Comparison of ENCODE assay signal across 8 cellular contexts in the genomic region with DNA sequence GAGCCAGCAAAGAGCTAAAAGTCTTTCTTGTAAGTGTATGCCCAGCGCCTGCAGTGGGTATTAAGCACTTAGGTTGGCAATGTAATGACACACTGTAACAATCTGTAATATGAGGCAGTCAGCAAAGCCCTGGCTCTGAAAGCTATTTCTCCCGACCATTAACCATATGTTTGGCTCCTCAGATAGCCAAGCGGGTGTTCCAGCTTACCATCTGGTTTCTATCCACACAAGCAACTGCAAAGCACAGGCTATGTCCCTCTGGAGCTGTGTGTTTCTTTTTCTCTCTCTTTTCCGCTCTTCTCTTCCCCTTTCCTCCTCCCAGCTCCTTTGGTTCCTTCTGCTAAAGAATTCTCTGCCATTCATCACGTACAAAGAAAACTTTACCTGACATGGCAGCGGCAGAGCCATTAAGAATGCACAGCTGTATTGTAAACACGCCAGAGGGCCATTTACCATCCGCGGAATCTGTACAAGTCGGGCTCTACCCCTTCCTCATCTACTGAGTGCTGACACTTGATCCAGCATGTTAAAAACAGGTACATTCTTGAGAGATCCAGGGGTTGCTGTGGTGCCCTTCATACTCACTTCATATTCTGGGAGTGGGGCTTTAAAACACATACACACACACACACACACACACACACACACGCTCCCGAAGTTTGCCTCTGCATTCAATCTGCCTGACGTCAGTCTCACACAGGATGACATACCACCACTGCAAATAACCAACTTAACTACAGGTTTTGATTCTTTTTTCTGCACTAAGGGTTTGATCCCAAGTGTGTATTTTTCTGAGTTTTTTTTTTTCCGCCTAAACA.
DNase-seq lines count a peak whose midpoint lies in the region; ATAC-seq and TF ChIP-seq lines count a peak whose summit lies in the region.

No MANE protein-coding gene starts in this region.

- H3K9me3 Mint-ChIP-seq in activated CD4-positive, alpha-beta T cell treated with anti-CD3 and anti-CD28 coated beads, Interleukin-2, amount 10 ng/mL, durations not matched to agents 24 days and 14 days: peaks cover 13% of the 10 kb centered on the region
- H3K9me3 Mint-ChIP-seq in stimulated activated naive B cell treated with anti-CD40 and anti-IgM and Interleukin-4, amounts not matched to agents 10 μg/mL and 1 μg/mL and 100 μg/mL, for 72 hours: peaks cover 6 to 8% of the 10 kb centered on the region in 2 donors

- TF ChIP-seq CTCF in mucosa of descending colon (IDR thresholded peaks at IDR 0.05): no peak

- peaks cover 8% of the 10 kb centered on the region for H3K4me1 ChIP-seq in mucosa of descending colon (ENCODE audit: low read depth)

- peak; percentile 72 for DNase-seq in activated CD4-positive, alpha-beta T cell treated with anti-CD3 and anti-CD28 coated beads, Interleukin-2, amount 10 ng/mL, durations not matched to agents 24 days and 14 days
- DNase-seq in activated CD4-positive, alpha-beta T cell treated with anti-CD3 and anti-CD28 coated beads for 4 hours: no peak
- peak; percentile 91 for DNase-seq in NCI-H524 treated with DMSO at 0.1 percent for 48 hours (lab: John Stamatoyannopoulos, UW)
- peak; percentile 52 for DNase-seq in ecto neural progenitor cell (ENCODE audit: low spot score)
- DNase-seq in mucosa of descending colon: peak in 1 of 3 donors; percentile 35
- DNase-seq in stimulated activated naive B cell treated with anti-CD40 and anti-IgM and Interleukin-4, amounts not matched to agents 10 μg/mL and 1 μg/mL and 100 μg/mL, for 72 hours: no peak
- no peak for DNase-seq in activated effector memory CD4-positive, alpha-beta T cell treated with anti-CD3 and anti-CD28 coated beads, Interleukin-2, amount 50 U/mL, for 16 hours

- peaks cover 36% of the 10 kb centered on the region for H3K4me1 Mint-ChIP-seq in activated CD4-positive, alpha-beta T cell treated with anti-CD3 and anti-CD28 coated beads, Interleukin-2, amount 10 ng/mL, durations not matched to agents 24 days and 14 days
- peaks cover 21 to 34% of the 10 kb centered on the region in 2 donors for H3K4me1 Mint-ChIP-seq in stimulated activated naive B cell treated with anti-CD40 and anti-IgM and Interleukin-4, amounts not matched to agents 10 μg/mL and 1 μg/mL and 100 μg/mL, for 72 hours

- peaks cover 8% of the 10 kb centered on the region for H3K9me3 ChIP-seq in mucosa of descending colon

- intact Hi-C loops in activated CD4-positive, alpha-beta T cell treated with anti-CD3 and anti-CD28 coated beads, Interleukin-2, amount 10 ng/mL, durations not matched to agents 24 days and 14 days (cut with micrococcal nuclease): loop anchor here (1.0 to 10.0 kb wide), 2 partner anchors 15 to 175 kb away; no protein-coding TSS in a partner anchor
- intact Hi-C loops in mucosa of descending colon (cut with DNase I, micrococcal nuclease): no loop called here

- ATAC-seq in mucosa of descending colon (peak; percentile 52), GM18517 (IDR thresholded peaks at IDR 0.05; ENCODE audit: unreplicated experiment) (no peak)
- no peak for ATAC-seq in stimulated activated naive B cell treated with anti-CD40 and anti-IgM and Interleukin-4, amounts not matched to agents 10 μg/mL and 1 μg/mL and 100 μg/mL, for 72 hours (replicated peaks)

- no peak overlapping the region for H3K4me3 ChIP-seq in mucosa of descending colon

- H3K36me3 ChIP-seq in mucosa of descending colon (ENCODE audit: low read depth): no peaks in the 10 kb centered on the region

- H3K27ac Mint-ChIP-seq in activated CD4-positive, alpha-beta T cell treated with anti-CD3 and anti-CD28 coated beads, Interleukin-2, amount 10 ng/mL, durations not matched to agents 24 days and 14 days: no peak overlapping the region
- H3K27ac Mint-ChIP-seq in stimulated activated naive B cell treated with anti-CD40 and anti-IgM and Interleukin-4, amounts not matched to agents 10 μg/mL and 1 μg/mL and 100 μg/mL, for 72 hours: no peak overlapping the region

- no peaks in the 10 kb centered on the region for H3K27me3 Mint-ChIP-seq in activated CD4-positive, alpha-beta T cell treated with anti-CD3 and anti-CD28 coated beads, Interleukin-2, amount 10 ng/mL, durations not matched to agents 24 days and 14 days
- H3K27me3 Mint-ChIP-seq in stimulated activated naive B cell treated with anti-CD40 and anti-IgM and Interleukin-4, amounts not matched to agents 10 μg/mL and 1 μg/mL and 100 μg/mL, for 72 hours: no peaks in the 10 kb centered on the region

- peaks cover 29% of the 10 kb centered on the region for H3K36me3 Mint-ChIP-seq in activated CD4-positive, alpha-beta T cell treated with anti-CD3 and anti-CD28 coated beads, Interleukin-2, amount 10 ng/mL, durations not matched to agents 24 days and 14 days (ENCODE audit: low read depth)
- H3K36me3 Mint-ChIP-seq in stimulated activated naive B cell treated with anti-CD40 and anti-IgM and Interleukin-4, amounts not matched to agents 10 μg/mL and 1 μg/mL and 100 μg/mL, for 72 hours: peaks cover 16 to 31% of the 10 kb centered on the region in 2 donors

- no peak overlapping the region for H3K4me3 Mint-ChIP-seq in activated CD4-positive, alpha-beta T cell treated with anti-CD3 and anti-CD28 coated beads, Interleukin-2, amount 10 ng/mL, durations not matched to agents 24 days and 14 days
- H3K4me3 Mint-ChIP-seq in stimulated activated naive B cell treated with anti-CD40 and anti-IgM and Interleukin-4, amounts not matched to agents 10 μg/mL and 1 μg/mL and 100 μg/mL, for 72 hours: no peak overlapping the region

Comparison
In these comparisons a context has a peak if more than half of its experiments do, and no peak if none do; other contexts are left out.
1. DNase-seq: peak in activated CD4-positive, alpha-beta T cell treated with anti-CD3 and anti-CD28 coated beads, Interleukin-2, amount 10 ng/mL, durations not matched to agents 24 days and 14 days (single experiment), NCI-H524 treated with DMSO at 0.1 percent for 48 hours (single experiment) and ecto neural progenitor cell (single experiment); none in activated CD4-positive, alpha-beta T cell treated with anti-CD3 and anti-CD28 coated beads for 4 hours (0 of 2), stimulated activated naive B cell treated with anti-CD40 and anti-IgM and Interleukin-4, amounts not matched to agents 10 μg/mL and 1 μg/mL and 100 μg/mL, for 72 hours (single experiment) and activated effector memory CD4-positive, alpha-beta T cell treated with anti-CD3 and anti-CD28 coated beads, Interleukin-2, amount 50 U/mL, for 16 hours (single experiment).